In the genomic region with DNA sequence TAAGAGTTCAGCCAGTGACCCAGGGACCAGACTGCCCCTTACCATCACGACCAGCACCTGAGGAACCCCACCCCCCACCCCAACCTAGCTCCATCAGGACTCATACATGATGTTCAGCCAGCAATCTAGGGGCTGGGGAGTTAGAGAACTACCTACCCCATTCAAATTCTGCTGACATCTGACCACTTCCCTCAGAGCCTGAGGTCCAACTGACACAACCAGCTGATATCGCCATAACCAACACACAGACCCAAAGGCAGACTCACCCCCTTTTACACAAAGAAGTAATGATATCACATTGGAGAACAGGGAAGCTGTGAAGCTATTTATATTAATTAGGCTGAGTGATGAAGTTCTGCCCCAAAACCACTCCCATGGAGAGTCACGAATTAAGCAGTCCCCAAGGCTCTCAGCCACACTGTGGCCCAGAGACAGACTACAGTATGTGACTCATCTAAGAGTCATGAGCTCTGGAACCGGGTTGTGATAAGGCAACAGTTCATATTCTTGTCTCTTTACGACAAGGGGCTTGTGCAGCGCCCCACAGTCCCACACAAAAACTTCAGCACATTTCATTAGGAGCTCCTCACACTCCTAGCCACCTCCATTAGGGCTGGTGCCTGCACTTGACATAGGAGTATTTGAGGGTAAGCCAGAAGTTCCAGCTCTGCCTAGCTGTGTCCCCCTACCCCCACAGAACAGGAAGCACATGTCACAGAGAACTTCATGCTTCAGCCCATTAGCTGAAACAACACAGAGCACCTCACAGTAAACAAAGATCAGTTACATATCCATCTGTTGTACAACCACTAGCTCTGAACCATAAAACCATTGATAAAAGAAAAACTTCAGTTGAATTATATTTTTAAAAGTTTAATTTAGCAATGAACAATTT, we compare ENCODE assay signal across 10 cellular contexts.
DNase-seq lines count a peak whose midpoint lies in the region; ATAC-seq and TF ChIP-seq lines count a peak whose summit lies in the region.
"Had no signal": no experiment of that assay in that cellular context is flagged by ENCODE, and none has a peak within 500 bp of the region (broad histone marks: within the 10 kb centered on the region; RNA-seq: fewer than 3 reads in every experiment).

No MANE protein-coding gene starts in this region.

- peak overlapping the region; percentile 37 for H3K4me2 ChIP-seq in osteoblast (ENCODE audit: insufficient read depth, low read length)

- H3K27me3 Mint-ChIP-seq in CD8-positive, alpha-beta memory T cell = peaks cover 0 to 5% of the 10 kb centered on the region in 2 donors

- POLR2A ChIA-PET in CD8-positive, alpha-beta memory T cell (lab: Charles Lee) = no interaction called here

- ATAC-seq in GM21529 (IDR thresholded peaks at IDR 0.05; ENCODE audit: unreplicated experiment) = no peak
- ATAC-seq: left ventricle myocardium superior had no signal

- peaks cover 8% of the 10 kb centered on the region for H3K4me1 ChIP-seq in osteoblast (ENCODE audit: insufficient read depth, low read length)
- H3K4me1 ChIP-seq in CD8-positive, alpha-beta memory T cell (ENCODE audit: insufficient read depth, low read length) = no peaks in the 10 kb centered on the region

- peaks cover under 1% of the 10 kb centered on the region for H3K27me3 ChIP-seq in osteoblast (ENCODE audit: insufficient read depth, low read length)
- H3K27me3 ChIP-seq in CD8-positive, alpha-beta memory T cell (ENCODE audit: insufficient read depth, low read length, poor library complexity, severe bottlenecking) = no peaks in the 10 kb centered on the region

- DNase-seq in H4 (ENCODE audit: low spot score) = peak; percentile 30
- DNase-seq in NCI-H226 = peak; percentile 4
- DNase-seq in cardiac fibroblast (ENCODE audit: low read depth in 2 of 2) = peak; percentile 14 to 56
- no peak for DNase-seq in osteoblast (ENCODE audit: insufficient read length, low spot score, missing footprints)
- DNase-seq in CD8-positive, alpha-beta memory T cell = no peak
- no peak for DNase-seq in DMS79 (lab: John Stamatoyannopoulos, UW)
- DNase-seq in activated CD8-positive, alpha-beta memory T cell treated with anti-CD3 and anti-CD28 coated beads, Interleukin-2, amount 50 U/mL, for 4 hours = no peak
- DNase-seq: activated effector memory CD4-positive, alpha-beta T cell treated with Interleukin-2 at 50 U/mL for 16 hours; left ventricle myocardium superior had no signal

- H3K9me3 Mint-ChIP-seq in CD8-positive, alpha-beta memory T cell = peaks cover 0 to 1% (median 0%) of the 10 kb centered on the region in 5 donors

- CTCF ChIA-PET in CD8-positive, alpha-beta memory T cell (lab: Charles Lee) = no interaction called here

- no peaks in the 10 kb centered on the region for H3K36me3 Mint-ChIP-seq in CD8-positive, alpha-beta memory T cell

- H3K36me3 ChIP-seq in osteoblast (ENCODE audit: insufficient read depth, low read length) = no peaks in the 10 kb centered on the region
- H3K36me3 ChIP-seq in CD8-positive, alpha-beta memory T cell (ENCODE audit: insufficient read depth, low read length) = no peaks in the 10 kb centered on the region

- no peak overlapping the region for H2AFZ ChIP-seq in osteoblast (ENCODE audit: low read length)

- no peaks in the 10 kb centered on the region for H3K4me1 Mint-ChIP-seq in CD8-positive, alpha-beta memory T cell

- H3K9me3 ChIP-seq in osteoblast (ENCODE audit: low read depth, low read length) = no peaks in the 10 kb centered on the region
- no peaks in the 10 kb centered on the region for H3K9me3 ChIP-seq in CD8-positive, alpha-beta memory T cell (ENCODE audit: low read length)

- H3K27ac ChIP-seq in osteoblast (ENCODE audit: low read depth, low read length) = no peak overlapping the region
- H3K27ac ChIP-seq in CD8-positive, alpha-beta memory T cell (ENCODE audit: low read depth, low read length) = no peak overlapping the region

- no peak overlapping the region for H3K4me3 Mint-ChIP-seq in CD8-positive, alpha-beta memory T cell

- peak overlapping the region in 1 of 8 donors; percentile 2 for H3K27ac Mint-ChIP-seq in CD8-positive, alpha-beta memory T cell

- H3K79me2 ChIP-seq in osteoblast (ENCODE audit: insufficient read depth, low read length) = no peaks in the 10 kb centered on the region

- no peak overlapping the region for H3K4me3 ChIP-seq in cardiac fibroblast (replicated peaks in 1 of 2; ENCODE audit: low read depth in 2 of 2, low read length in 2 of 2)
- no peak overlapping the region for H3K4me3 ChIP-seq in osteoblast (ENCODE audit: insufficient read depth, low read length)
- H3K4me3 ChIP-seq in CD8-positive, alpha-beta memory T cell (ENCODE audit: low read length) = no peak overlapping the region

- TF ChIP-seq CTCF in cardiac fibroblast (IDR thresholded peaks at IDR 0.05; ENCODE audit: low read depth, low read length) (no peak), osteoblast (IDR thresholded peaks at IDR 0.05; ENCODE audit: extremely low read depth, low read depth, low read length) (no peak)

- peaks cover 4% of the 10 kb centered on the region for H4K20me1 ChIP-seq in osteoblast (ENCODE audit: insufficient read depth, low read length)

Comparison
In these comparisons a context has a peak if more than half of its experiments do, and no peak if none do; other contexts are left out.
1. DNase-seq: peak in H4 (single experiment), NCI-H226 (single experiment) and cardiac fibroblast (2 of 2); none in osteoblast (single experiment), CD8-positive, alpha-beta memory T cell (0 of 5), DMS79 (single experiment) and activated CD8-positive, alpha-beta memory T cell treated with anti-CD3 and anti-CD28 coated beads, Interleukin-2, amount 50 U/mL, for 4 hours (single experiment).